In the genomic region with DNA sequence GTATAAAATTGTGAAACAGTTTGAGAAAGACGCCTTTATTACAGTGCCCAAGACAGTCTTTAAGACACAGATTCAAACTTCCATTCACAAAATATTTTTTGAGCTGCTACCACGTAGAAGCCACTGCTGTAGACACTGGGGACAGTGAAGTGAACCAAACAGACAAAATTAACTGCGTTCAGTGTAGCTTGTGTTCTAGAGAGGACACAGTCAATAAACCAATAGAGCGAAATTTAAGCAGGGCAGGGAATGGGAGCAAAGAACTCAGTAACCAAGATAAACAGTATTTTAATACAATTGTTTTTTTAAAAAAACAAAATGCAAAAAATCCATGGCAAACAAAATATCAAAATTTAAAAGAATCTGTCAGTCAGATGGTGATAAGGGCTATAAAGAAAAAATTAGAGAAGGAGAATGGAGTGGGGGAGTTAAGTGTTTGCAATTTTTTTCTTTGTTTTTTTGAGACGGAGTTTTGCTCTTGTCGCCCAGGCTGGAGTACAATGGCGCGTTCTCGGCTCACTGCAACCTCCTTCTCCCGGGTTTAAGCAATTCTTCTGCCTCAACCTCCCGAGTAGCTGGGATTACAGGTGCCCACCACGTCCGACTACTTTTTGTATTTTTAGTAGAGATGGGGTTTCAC, we compare ENCODE assay signal across 8 cellular contexts. TPM values are rescaled to one million over a fixed set of nuclear protein-coding genes. Genes with fewer than 3 reads are reported as not detected.
A peak's percentile ranks its signal among the peaks of the same experiment; 100 is the strongest.
DNase-seq lines count a peak whose midpoint lies in the region; ATAC-seq and TF ChIP-seq lines count a peak whose summit lies in the region.

No MANE protein-coding gene starts in this region.

- no peaks in the 10 kb centered on the region for H3K36me3 ChIP-seq in CD8-positive, alpha-beta memory T cell (ENCODE audit: insufficient read depth, low read length)
- H3K36me3 ChIP-seq in esophagus muscularis mucosa: no peaks in the 10 kb centered on the region

- H3K4me3 Mint-ChIP-seq in CD8-positive, alpha-beta memory T cell: peak overlapping the region; percentile 92 to 96 (median 94)
- peak overlapping the region; percentile 96 for H3K4me3 Mint-ChIP-seq in progenitor cell of endocrine pancreas (ENCODE audit: low read depth)

- WGBS in esophagus muscularis mucosa: 63% methylated on average over 13 of the region's 13 CpGs

- H3K9me3 Mint-ChIP-seq in CD8-positive, alpha-beta memory T cell: no peaks in the 10 kb centered on the region
- no peaks in the 10 kb centered on the region for H3K9me3 Mint-ChIP-seq in progenitor cell of endocrine pancreas (ENCODE audit: low read depth)

- no peaks in the 10 kb centered on the region for H3K9me3 ChIP-seq in CD8-positive, alpha-beta memory T cell (ENCODE audit: low read length)
- no peaks in the 10 kb centered on the region for H3K9me3 ChIP-seq in esophagus muscularis mucosa

- H3K27me3 Mint-ChIP-seq in CD8-positive, alpha-beta memory T cell: no peaks in the 10 kb centered on the region
- no peaks in the 10 kb centered on the region for H3K27me3 Mint-ChIP-seq in progenitor cell of endocrine pancreas

- no peaks in the 10 kb centered on the region for H3K27me3 ChIP-seq in CD8-positive, alpha-beta memory T cell (ENCODE audit: insufficient read depth, low read length, poor library complexity, severe bottlenecking)
- H3K27me3 ChIP-seq in esophagus muscularis mucosa: no peaks in the 10 kb centered on the region

- CTCF ChIA-PET in CD8-positive, alpha-beta memory T cell (lab: Charles Lee): interaction anchor here (0.6 to 1.1 kb wide), 2 partner anchors 26 to 36 kb away, joined by 3 to 7 read pairs; partner anchors contain the start of gene TTC22

- peaks cover 0 to 2% (median 0%) of the 10 kb centered on the region in 3 donors for H3K36me3 Mint-ChIP-seq in CD8-positive, alpha-beta memory T cell
- no peaks in the 10 kb centered on the region for H3K36me3 Mint-ChIP-seq in progenitor cell of endocrine pancreas (ENCODE audit: insufficient read depth)

- H3K4me3 ChIP-seq in CD8-positive, alpha-beta memory T cell (ENCODE audit: low read length): peak overlapping the region; percentile 54
- peak overlapping the region; percentile 67 for H3K4me3 ChIP-seq in NB4 (ENCODE audit: low read depth, low read length)
- H3K4me3 ChIP-seq in esophagus muscularis mucosa: peak overlapping the region; percentile 76 to 91 (median 80)

- peaks cover 16 to 22% (median 21%) of the 10 kb centered on the region in 3 donors for H3K4me1 Mint-ChIP-seq in CD8-positive, alpha-beta memory T cell
- H3K4me1 Mint-ChIP-seq in progenitor cell of endocrine pancreas (ENCODE audit: low read depth): peaks cover 14% of the 10 kb centered on the region

- no peak for DNase-seq in CD8-positive, alpha-beta memory T cell
- no peak for DNase-seq in NB4 (ENCODE audit: low read depth)
- no peak for DNase-seq in esophagus muscularis mucosa (ENCODE audit: extremely low spot score)
- no peak for DNase-seq in progenitor cell of endocrine pancreas (ENCODE audit: low spot score, unreplicated experiment)
- DNase-seq in HuH-7 (ENCODE audit: low spot score): no peak
- DNase-seq in NCI-H2196 (lab: John Stamatoyannopoulos, UW; ENCODE audit: unreplicated experiment): no peak
- no peak for DNase-seq in NCI-H82 (lab: John Stamatoyannopoulos, UW)

- no peak for TF ChIP-seq CTCF in NB4 (IDR thresholded peaks at IDR 0.05; ENCODE audit: low read depth, low read length)
- no peak for TF ChIP-seq CTCF in esophagus muscularis mucosa (IDR thresholded peaks at IDR 0.05)
- no peak for TF ChIP-seq CTCF in progenitor cell of endocrine pancreas (IDR thresholded peaks at IDR 0.05; ENCODE audit: unreplicated experiment)

- no peak for TF ChIP-seq POLR2A in NB4 (IDR thresholded peaks at IDR 0.05; ENCODE audit: extremely low read depth, insufficient read length)
- no peak for TF ChIP-seq POLR2A in esophagus muscularis mucosa (IDR thresholded peaks at IDR 0.05; ENCODE audit: low read depth)

- H3K27ac Mint-ChIP-seq in CD8-positive, alpha-beta memory T cell: peak overlapping the region; percentile 79 to 97 (median 92)
- H3K27ac Mint-ChIP-seq in progenitor cell of endocrine pancreas: peak overlapping the region; percentile 85

- H3K27ac ChIP-seq in CD8-positive, alpha-beta memory T cell (ENCODE audit: low read depth, low read length): peak overlapping the region; percentile 48
- H3K27ac ChIP-seq in esophagus muscularis mucosa (replicated peaks in 1 of 4): peak overlapping the region; percentile 48 to 85 (median 64)

- POLR2A ChIA-PET in CD8-positive, alpha-beta memory T cell (lab: Charles Lee): interaction anchor here (1.0 kb wide), 1 partner anchor 35 kb away, joined by 4 read pairs; no protein-coding TSS in a partner anchor

- intact Hi-C loops in esophagus muscularis mucosa (cut with DNase I): no loop called here

- ATAC-seq in GM21737 (IDR thresholded peaks at IDR 0.05; ENCODE audit: unreplicated experiment): peak; percentile 3

- no peak for TF ChIP-seq EP300 in esophagus muscularis mucosa (IDR thresholded peaks at IDR 0.05)

- H3K4me1 ChIP-seq in CD8-positive, alpha-beta memory T cell (ENCODE audit: insufficient read depth, low read length): peaks cover 10% of the 10 kb centered on the region
- peaks cover 6 to 23% (median 18%) of the 10 kb centered on the region in 4 donors for H3K4me1 ChIP-seq in esophagus muscularis mucosa

RNA-seq across cellular contexts. Expression of gene PARS2, which starts 0.7 kb away (rescaled TPM):
- 1 to 10 TPM; 7.9 to 8.2 TPM for total RNA-seq in CD8-positive, alpha-beta memory T cell
- 3.2 TPM for polyA plus RNA-seq in CD8-positive, alpha-beta memory T cell
- total RNA-seq in esophagus muscularis mucosa (1 to 10 TPM; 4.0 to 7.5 (median 5.7) TPM), progenitor cell of endocrine pancreas (9.1 and 11.0 TPM in 2 replicates)

RNA-seq across cellular contexts. Expression of gene TTC22, which starts 36.1 kb away (rescaled TPM):
- 1 to 10 TPM; 2.8 to 2.9 TPM for total RNA-seq in CD8-positive, alpha-beta memory T cell
- 5.6 TPM for polyA plus RNA-seq in CD8-positive, alpha-beta memory T cell
- total RNA-seq in esophagus muscularis mucosa (under 1 TPM; under 0.01 to 0.17 (median 0.09) TPM), progenitor cell of endocrine pancreas (2.4 TPM in 2 replicates)

RNA-seq across cellular contexts. Expression of gene TTC4, which starts 49.4 kb away (rescaled TPM):
- total RNA-seq in CD8-positive, alpha-beta memory T cell: 10 to 100 TPM; 47.0 to 47.5 TPM
- polyA plus RNA-seq in CD8-positive, alpha-beta memory T cell: 23.8 TPM
- total RNA-seq in esophagus muscularis mucosa (10 to 100 TPM; 10.8 to 16.4 (median 13.8) TPM), progenitor cell of endocrine pancreas (22.6 and 24.0 TPM in 2 replicates)
